ENCODE assay signal across 16 cellular contexts in the genomic region with DNA sequence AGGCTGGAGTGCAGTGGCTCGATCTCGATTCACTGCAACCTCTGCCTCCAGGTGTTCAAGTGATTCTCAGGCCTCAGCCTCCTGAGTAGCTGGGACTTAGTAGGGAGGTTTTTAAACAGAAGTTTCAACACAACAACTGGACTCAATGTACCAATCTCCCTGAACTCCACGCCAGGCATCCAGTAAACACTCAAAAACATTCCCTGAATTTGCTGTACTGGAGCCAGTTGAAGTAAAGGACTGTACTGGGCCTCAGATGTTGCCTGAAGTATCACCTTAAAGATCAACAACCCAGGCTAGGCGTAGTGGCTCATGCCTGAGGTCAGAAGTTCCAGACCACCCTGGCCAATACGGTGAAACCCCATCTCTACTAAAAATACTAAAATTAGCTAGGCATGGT. TPM values are rescaled to one million over a fixed set of nuclear protein-coding genes. Genes with fewer than 3 reads are reported as not detected.
DNase-seq lines count a peak whose midpoint lies in the region; ATAC-seq and TF ChIP-seq lines count a peak whose summit lies in the region.
"Had no signal": no experiment of that assay in that cellular context is flagged by ENCODE, and none has a peak within 500 bp of the region (broad histone marks: within the 10 kb centered on the region; RNA-seq: fewer than 3 reads in every experiment).

No MANE protein-coding gene starts in this region.

- peak overlapping the region; percentile 34 for H3K27ac Mint-ChIP-seq in activated naive CD8-positive, alpha-beta T cell
- no peak overlapping the region for H3K27ac Mint-ChIP-seq in activated naive CD8-positive, alpha-beta T cell treated with anti-CD3 and anti-CD28 coated beads for 36 hours
- peak overlapping the region; percentile 65 for H3K27ac Mint-ChIP-seq in memory B cell

- H3K27ac ChIP-seq in left ventricle myocardium inferior (replicated peaks): peak overlapping the region; percentile 39
- peak overlapping the region in 2 of 3 donors; percentile 1 to 5 for H3K27ac ChIP-seq in thyroid gland
- H3K27ac ChIP-seq in mammary epithelial cell (ENCODE audit: insufficient read depth, low read depth, low read length): no peak overlapping the region
- H3K27ac ChIP-seq: C4-2B had no signal

- H4K20me1 ChIP-seq in mammary epithelial cell (ENCODE audit: insufficient read depth, low read length): peaks cover 14% of the 10 kb centered on the region

- H3K4me1 ChIP-seq in left ventricle myocardium inferior (peaks cover 67% of the 10 kb centered on the region), thyroid gland (peaks cover 33 to 42% of the 10 kb centered on the region in 2 donors), mammary epithelial cell (ENCODE audit: insufficient read depth, low read length) (no peaks in the 10 kb centered on the region)

- DNase-seq in activated naive CD8-positive, alpha-beta T cell treated with anti-CD3 and anti-CD28 coated beads for 36 hours: no peak
- DNase-seq in left ventricle myocardium inferior: no peak
- no peak for DNase-seq in memory B cell (ENCODE audit: low spot score in 2 of 2)
- DNase-seq in thyroid gland: no peak
- DNase-seq in anterior cingulate cortex (lab: John Stamatoyannopoulos, UW): no peak
- DNase-seq in AG08396 (ENCODE audit: low spot score): no peak
- no peak for DNase-seq in mammary epithelial cell
- DNase-seq: EL, H7, KG1, NCI-H1092, NCI-H1694, NCI-H69, PC-3 had no signal

- intact Hi-C loops in left ventricle myocardium inferior (cut with micrococcal nuclease): no loop called here
- intact Hi-C loops in thyroid gland (cut with DNase I): no loop called here
- intact Hi-C loops in mammary epithelial cell (cut with micrococcal nuclease): no loop called here

- peaks cover 20% of the 10 kb centered on the region for H3K36me3 ChIP-seq in left ventricle myocardium inferior
- no peaks in the 10 kb centered on the region for H3K36me3 ChIP-seq in thyroid gland
- peaks cover 17% of the 10 kb centered on the region for H3K36me3 ChIP-seq in mammary epithelial cell (ENCODE audit: insufficient read depth, low read length)

- dilution Hi-C loops in mammary epithelial cell (cut with HindIII; ENCODE audit: low sequenced_read_pairs): no loop called here

- H3K27me3 ChIP-seq in left ventricle myocardium inferior (ENCODE audit: low read depth): no peaks in the 10 kb centered on the region
- no peaks in the 10 kb centered on the region for H3K27me3 ChIP-seq in thyroid gland
- H3K27me3 ChIP-seq in mammary epithelial cell (ENCODE audit: insufficient read depth, low read length): no peaks in the 10 kb centered on the region

- BruUV-seq in mammary epithelial cell (replicated peaks; lab: Mats Ljungman, UMichigan): no TSS peak

- CTCF ChIA-PET in mammary epithelial cell (lab: Charles Lee; ENCODE audit: low non-redundant PET): no interaction called here

- 86 to 97% methylated on average over 5 of the region's 5 CpGs for WGBS in thyroid gland, 2 donors
- 98% methylated on average over 5 of the region's 5 CpGs for WGBS in mammary epithelial cell (ENCODE audit: low coverage, missing lambda C conversion rate)

- no peak overlapping the region for H3K9ac ChIP-seq in mammary epithelial cell (ENCODE audit: insufficient read depth, low read length)

- no peak overlapping the region for H3K4me3 ChIP-seq in left ventricle myocardium inferior
- H3K4me3 ChIP-seq in thyroid gland (replicated peaks in 1 of 3): no peak overlapping the region
- H3K4me3 ChIP-seq in mammary epithelial cell (replicated peaks in 1 of 3; ENCODE audit: insufficient read depth in 1 of 3, low read depth in 2 of 3, low read length in 3 of 3): no peak overlapping the region

- TF ChIP-seq CTCF in left ventricle myocardium inferior (IDR thresholded peaks at IDR 0.05; ENCODE audit: borderline replicate concordance): no peak
- no peak for TF ChIP-seq CTCF in thyroid gland (IDR thresholded peaks at IDR 0.05)
- no peak for TF ChIP-seq CTCF in mammary epithelial cell (conservative IDR thresholded peaks at IDR 0.05 in 1 of 2, IDR thresholded peaks at IDR 0.05 in 1 of 2; ENCODE audit: extremely low read depth in 1 of 2, insufficient read depth in 1 of 2, low read depth in 1 of 2, low read length in 2 of 2)

- peaks cover 97% of the 10 kb centered on the region for H3K79me2 ChIP-seq in mammary epithelial cell (ENCODE audit: insufficient read depth, low read length)

- no peaks in the 10 kb centered on the region for H3K36me3 Mint-ChIP-seq in activated naive CD8-positive, alpha-beta T cell
- H3K36me3 Mint-ChIP-seq in activated naive CD8-positive, alpha-beta T cell treated with anti-CD3 and anti-CD28 coated beads for 36 hours: peaks cover 7% of the 10 kb centered on the region
- H3K36me3 Mint-ChIP-seq in memory B cell: peaks cover 17% of the 10 kb centered on the region

- no peaks in the 10 kb centered on the region for H3K27me3 Mint-ChIP-seq in activated naive CD8-positive, alpha-beta T cell
- H3K27me3 Mint-ChIP-seq in activated naive CD8-positive, alpha-beta T cell treated with anti-CD3 and anti-CD28 coated beads for 36 hours: no peaks in the 10 kb centered on the region
- H3K27me3 Mint-ChIP-seq in memory B cell: no peaks in the 10 kb centered on the region

- no peak for TF ChIP-seq POLR2A in thyroid gland (IDR thresholded peaks at IDR 0.05)

- in situ Hi-C loops in mammary epithelial cell (cut with MboI; ENCODE audit: low sequenced_read_pairs in 2 of 2): no loop called here

- no peak overlapping the region for H3K4me3 Mint-ChIP-seq in activated naive CD8-positive, alpha-beta T cell
- no peak overlapping the region for H3K4me3 Mint-ChIP-seq in activated naive CD8-positive, alpha-beta T cell treated with anti-CD3 and anti-CD28 coated beads for 36 hours
- H3K4me3 Mint-ChIP-seq in memory B cell: no peak overlapping the region

- H3K9me3 ChIP-seq in left ventricle myocardium inferior (replicated peaks) (no peaks in the 10 kb centered on the region), thyroid gland (no peaks in the 10 kb centered on the region), mammary epithelial cell (replicated peaks; ENCODE audit: insufficient read depth, low read length) (no peaks in the 10 kb centered on the region)

- H2AFZ ChIP-seq in mammary epithelial cell (ENCODE audit: low read depth, low read length): no peak overlapping the region

- peaks cover 44% of the 10 kb centered on the region for H3K4me1 Mint-ChIP-seq in activated naive CD8-positive, alpha-beta T cell (ENCODE audit: low read depth)
- H3K4me1 Mint-ChIP-seq in activated naive CD8-positive, alpha-beta T cell treated with anti-CD3 and anti-CD28 coated beads for 36 hours: peaks cover 24% of the 10 kb centered on the region
- peaks cover 13% of the 10 kb centered on the region for H3K4me1 Mint-ChIP-seq in memory B cell

- no peak for ATAC-seq in memory B cell (ENCODE audit: low read depth)
- ATAC-seq: PC-3 had no signal

- H3K9me3 Mint-ChIP-seq in activated naive CD8-positive, alpha-beta T cell (ENCODE audit: low read depth): no peaks in the 10 kb centered on the region
- H3K9me3 Mint-ChIP-seq in activated naive CD8-positive, alpha-beta T cell treated with anti-CD3 and anti-CD28 coated beads for 36 hours: no peaks in the 10 kb centered on the region
- no peaks in the 10 kb centered on the region for H3K9me3 Mint-ChIP-seq in memory B cell

- no peak overlapping the region for H3K4me2 ChIP-seq in mammary epithelial cell (ENCODE audit: insufficient read depth, low read depth, low read length)

RNA-seq across cellular contexts. Expression of a gene that starts 22.4 kb away (rescaled TPM):
- 10 to 100 TPM; 79.0 to 80.5 TPM for total RNA-seq in activated naive CD8-positive, alpha-beta T cell treated with anti-CD3 and anti-CD28 coated beads for 36 hours
- 115 TPM for total RNA-seq in left ventricle myocardium inferior
- total RNA-seq in thyroid gland: 100 to 1,000 TPM in 2 of 4 donors, 10 to 100 TPM in 2; 87.1 to 114 (median 98.8) TPM
- 100 to 1,000 TPM in 1 of 2 donors, 10 to 100 TPM in 1; 76.7 to 158 TPM for total RNA-seq in mammary epithelial cell
- 146 TPM for polyA plus RNA-seq in mammary epithelial cell
- polyA minus RNA-seq in mammary epithelial cell: 68.1 TPM

RNA-seq across cellular contexts. Expression of a gene that starts 51.3 kb away (rescaled TPM):
- 1 to 10 TPM; 4.0 TPM for total RNA-seq in activated naive CD8-positive, alpha-beta T cell treated with anti-CD3 and anti-CD28 coated beads for 36 hours
- 20.2 TPM for total RNA-seq in left ventricle myocardium inferior
- total RNA-seq in thyroid gland: 10 to 100 TPM; 19.8 to 34.1 (median 27.5) TPM
- 1 to 10 TPM; 9.0 to 9.3 TPM for total RNA-seq in mammary epithelial cell
- polyA plus RNA-seq in mammary epithelial cell: 4.4 TPM
- 15.0 TPM for polyA minus RNA-seq in mammary epithelial cell
